7 cellular contexts compared by ENCODE assay signal in the genomic region with DNA sequence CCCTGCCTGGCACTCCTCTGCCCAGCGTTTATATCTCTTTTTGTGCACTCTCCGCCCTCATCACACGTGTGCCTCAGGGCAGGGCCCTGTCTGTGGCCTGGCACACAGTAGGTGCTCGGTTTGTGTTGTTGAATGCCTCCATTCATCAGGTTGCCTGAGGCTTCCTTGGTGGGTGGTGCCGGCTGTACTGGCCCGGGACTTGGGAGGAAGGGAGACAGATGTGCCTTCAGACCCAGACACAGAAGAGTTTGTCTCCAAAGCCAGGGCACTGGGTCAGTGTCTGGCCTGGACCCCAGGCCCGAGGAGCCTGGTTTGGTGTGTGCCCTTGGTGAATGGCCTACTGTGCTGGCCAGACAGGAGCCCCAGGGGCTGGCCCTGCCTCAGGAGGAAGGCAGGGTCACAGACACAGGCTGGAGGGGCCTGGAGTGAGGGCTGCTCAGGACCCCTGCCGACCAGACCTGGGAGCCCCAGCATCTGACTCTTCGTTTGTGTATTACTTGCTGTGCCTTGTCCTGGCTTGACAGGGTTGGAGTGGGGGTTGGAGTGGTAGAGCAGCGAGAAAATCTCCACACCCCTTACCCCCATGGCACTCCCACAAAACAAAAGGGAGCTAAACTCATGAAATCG.
DNase-seq lines count a peak whose midpoint lies in the region; ATAC-seq lines count a peak whose summit lies in the region.

No MANE protein-coding gene starts in this region.

- H3K9me3 Mint-ChIP-seq in activated naive CD8-positive, alpha-beta T cell treated with anti-CD3 and anti-CD28 coated beads, Interleukin-2, amount 50 U/mL, for 24 hours = no peaks in the 10 kb centered on the region

- H3K36me3 ChIP-seq in HUES48 (ENCODE audit: control insufficient read depth, insufficient read depth, low read length) (no peaks in the 10 kb centered on the region), subcutaneous abdominal adipose tissue (ENCODE audit: control insufficient read depth in 5 of 5, insufficient read depth in 5 of 5, low read length in 5 of 5) (no peaks in the 10 kb centered on the region)

- H3K4me1 Mint-ChIP-seq in activated naive CD8-positive, alpha-beta T cell treated with anti-CD3 and anti-CD28 coated beads, Interleukin-2, amount 50 U/mL, for 24 hours = peaks cover 80% of the 10 kb centered on the region

- no peak for ATAC-seq in activated naive CD8-positive, alpha-beta T cell treated with anti-CD3 and anti-CD28 coated beads, Interleukin-2, amount 50 U/mL, for 24 hours
- no peak for ATAC-seq in GM19351 (IDR thresholded peaks at IDR 0.05; ENCODE audit: unreplicated experiment)

- H3K9me3 ChIP-seq in HUES48 (ENCODE audit: control insufficient read depth, insufficient read depth, low read length) (no peaks in the 10 kb centered on the region), subcutaneous abdominal adipose tissue (ENCODE audit: control insufficient read depth in 5 of 5, low read length in 5 of 5) (no peaks in the 10 kb centered on the region)

- H3K9ac ChIP-seq in HUES48 (ENCODE audit: low read depth, low read length) (no peak overlapping the region; the same call in 1 of the 2 replicates), subcutaneous abdominal adipose tissue (ENCODE audit: low read length in 5 of 5) (peak overlapping the region in 3 of 5 donors; percentile 63 to 78 (median 68))

- peak overlapping the region; percentile 91 for H3K4me3 Mint-ChIP-seq in activated naive CD8-positive, alpha-beta T cell treated with anti-CD3 and anti-CD28 coated beads, Interleukin-2, amount 50 U/mL, for 24 hours

- H3K36me3 Mint-ChIP-seq in activated naive CD8-positive, alpha-beta T cell treated with anti-CD3 and anti-CD28 coated beads, Interleukin-2, amount 50 U/mL, for 24 hours (ENCODE audit: low read depth) = peaks cover 2% of the 10 kb centered on the region

- peaks cover 33% of the 10 kb centered on the region for H3K4me1 ChIP-seq in HUES48 (ENCODE audit: control insufficient read depth, insufficient read depth, low read length)
- peaks cover 2 to 43% (median 28%) of the 10 kb centered on the region in 5 donors for H3K4me1 ChIP-seq in subcutaneous abdominal adipose tissue (ENCODE audit: control insufficient read depth in 5 of 5, insufficient read depth in 5 of 5, low read length in 5 of 5)

- H3K27ac Mint-ChIP-seq in activated naive CD8-positive, alpha-beta T cell treated with anti-CD3 and anti-CD28 coated beads, Interleukin-2, amount 50 U/mL, for 24 hours = peak overlapping the region; percentile 95

- H3K4me3 ChIP-seq in HUES48 (ENCODE audit: low read depth, low read length) = peak overlapping the region; percentile 51; the same call in 1 of the 2 replicates
- peak overlapping the region; percentile 65 to 77 (median 67) for H3K4me3 ChIP-seq in subcutaneous abdominal adipose tissue (ENCODE audit: low read depth in 1 of 5, low read length in 5 of 5)

- no peaks in the 10 kb centered on the region for H3K27me3 Mint-ChIP-seq in activated naive CD8-positive, alpha-beta T cell treated with anti-CD3 and anti-CD28 coated beads, Interleukin-2, amount 50 U/mL, for 24 hours

- H3K27ac ChIP-seq in HUES48 (ENCODE audit: low read depth, low read length) (peak overlapping the region; percentile 81), subcutaneous abdominal adipose tissue (ENCODE audit: low read depth, low read length) (peak overlapping the region; percentile 76)

- H3K27me3 ChIP-seq in HUES48 (ENCODE audit: control insufficient read depth, insufficient read depth, low read length) (no peaks in the 10 kb centered on the region), subcutaneous abdominal adipose tissue (ENCODE audit: control insufficient read depth in 5 of 5, insufficient read depth in 4 of 5, low read length in 5 of 5) (no peaks in the 10 kb centered on the region)

- DNase-seq in activated naive CD8-positive, alpha-beta T cell treated with anti-CD3 and anti-CD28 coated beads, Interleukin-2, amount 50 U/mL, for 24 hours = no peak
- peak; percentile 99 for DNase-seq in islet precursor cell
- DNase-seq in DMS153 (lab: John Stamatoyannopoulos, UW) = no peak
- DNase-seq in stimulated activated CD4-positive, alpha-beta T cell treated with anti-CD3 and anti-CD28 coated beads, Interleukin-15, amount 100 ng/mL, for 24 hours = no peak
